Comparison of ENCODE assay signal across 8 cellular contexts in genomic region chr14:102819176-102819628, GRCh38. TPM values are rescaled to one million over a fixed set of nuclear protein-coding genes. Genes with fewer than 3 reads are reported as not detected.
DNase-seq lines count a peak whose midpoint lies in the region; ATAC-seq and TF ChIP-seq lines count a peak whose summit lies in the region.

No MANE protein-coding gene starts in this region.

- H3K9me3 Mint-ChIP-seq in stimulated activated effector memory CD8-positive, alpha-beta T cell treated with anti-CD3 and anti-CD28 coated beads, Interleukin-12 subunit alpha, Interleukin-12 subunit beta, amount 100 ng/mL, for 72 hours = no peaks in the 10 kb centered on the region

- intact Hi-C loops in ovary (cut with DNase I) = no loop called here

- H3K4me3 ChIP-seq in epithelial cell of esophagus (ENCODE audit: low read length) (peak overlapping the region; percentile 9), ovary (no peak overlapping the region)

- H3K27ac ChIP-seq in ovary = no peak overlapping the region

- no peak for TF ChIP-seq POLR2A in ovary (IDR thresholded peaks at IDR 0.05)

- peak; percentile 56 for ATAC-seq in HG03139 (IDR thresholded peaks at IDR 0.05; ENCODE audit: unreplicated experiment)
- ATAC-seq in stimulated activated effector memory CD8-positive, alpha-beta T cell treated with anti-CD3 and anti-CD28 coated beads, Interleukin-12 subunit alpha, Interleukin-12 subunit beta, amount 100 ng/mL, for 72 hours = peak; percentile 92

- peak overlapping the region; percentile 93 for H3K27ac Mint-ChIP-seq in stimulated activated effector memory CD8-positive, alpha-beta T cell treated with anti-CD3 and anti-CD28 coated beads, Interleukin-12 subunit alpha, Interleukin-12 subunit beta, amount 100 ng/mL, for 72 hours

- H3K4me1 ChIP-seq in ovary (ENCODE audit: insufficient read depth) = peaks cover 2% of the 10 kb centered on the region

- H3K9me3 ChIP-seq in ovary = no peaks in the 10 kb centered on the region

- H3K4me3 Mint-ChIP-seq in stimulated activated effector memory CD8-positive, alpha-beta T cell treated with anti-CD3 and anti-CD28 coated beads, Interleukin-12 subunit alpha, Interleukin-12 subunit beta, amount 100 ng/mL, for 72 hours = peak overlapping the region; percentile 73

- 89 to 95% (median 94%) methylated on average over 9 of the region's 9 CpGs for WGBS in ovary, 3 donors

- H3K27me3 ChIP-seq in ovary = no peaks in the 10 kb centered on the region

- TF ChIP-seq CTCF in epithelial cell of esophagus (IDR thresholded peaks at IDR 0.05; ENCODE audit: insufficient read depth, low read depth, low read length, missing control alignments) (no peak), ovary (IDR thresholded peaks at IDR 0.05) (no peak)

- peaks cover 78% of the 10 kb centered on the region for H3K4me1 Mint-ChIP-seq in stimulated activated effector memory CD8-positive, alpha-beta T cell treated with anti-CD3 and anti-CD28 coated beads, Interleukin-12 subunit alpha, Interleukin-12 subunit beta, amount 100 ng/mL, for 72 hours

- DNase-seq in activated CD4-positive, alpha-beta T cell treated with anti-CD3 and anti-CD28 coated beads for 24 hours (ENCODE audit: low read depth in 2 of 2) = peak; percentile 59 to 65
- DNase-seq in activated CD4-positive, alpha-beta T cell treated with anti-CD3 and anti-CD28 coated beads for 1 hour = no peak
- peak; percentile 54 for DNase-seq in activated CD4-positive, CD25-positive, alpha-beta regulatory T cell treated with anti-CD3 and anti-CD28 coated beads, Interleukin-2, amount 50 U/mL, for 16 hours (ENCODE audit: low read depth, low spot score)
- DNase-seq in epithelial cell of esophagus (ENCODE audit: low read depth) (peak; percentile 71), RKO (ENCODE audit: low spot score) (no peak), ovary (no peak)
- DNase-seq in stimulated activated effector memory CD8-positive, alpha-beta T cell treated with anti-CD3 and anti-CD28 coated beads, Interleukin-12 subunit alpha, Interleukin-12 subunit beta, amount 100 ng/mL, for 72 hours (ENCODE audit: low spot score in 2 of 2) = peak; percentile 53 to 87

- peaks cover 69% of the 10 kb centered on the region for H3K36me3 Mint-ChIP-seq in stimulated activated effector memory CD8-positive, alpha-beta T cell treated with anti-CD3 and anti-CD28 coated beads, Interleukin-12 subunit alpha, Interleukin-12 subunit beta, amount 100 ng/mL, for 72 hours

- no peaks in the 10 kb centered on the region for H3K36me3 ChIP-seq in ovary

- TF ChIP-seq EP300 in ovary (IDR thresholded peaks at IDR 0.05) = no peak

RNA-seq across cellular contexts. Expression of gene TRAF3, which starts 42.0 kb away (rescaled TPM):
- 10 to 100 TPM in 5 of 7 donors, 1 to 10 TPM in 2; 6.3 to 17.0 (median 15.5) TPM for total RNA-seq in ovary
- polyA plus RNA-seq in ovary = 1 to 10 TPM; 2.9 to 7.1 TPM

Comparison
In these comparisons a context has a peak if more than half of its experiments do, and no peak if none do; other contexts are left out.
1. DNase-seq: peak in activated CD4-positive, alpha-beta T cell treated with anti-CD3 and anti-CD28 coated beads for 24 hours (2 of 2), activated CD4-positive, CD25-positive, alpha-beta regulatory T cell treated with anti-CD3 and anti-CD28 coated beads, Interleukin-2, amount 50 U/mL, for 16 hours (single experiment), epithelial cell of esophagus (single experiment) and stimulated activated effector memory CD8-positive, alpha-beta T cell treated with anti-CD3 and anti-CD28 coated beads, Interleukin-12 subunit alpha, Interleukin-12 subunit beta, amount 100 ng/mL, for 72 hours (2 of 2); none in activated CD4-positive, alpha-beta T cell treated with anti-CD3 and anti-CD28 coated beads for 1 hour (single experiment), RKO (single experiment) and ovary (0 of 5).